21 cellular contexts compared by ENCODE assay signal in genomic region chr15:25982736-25983135, GRCh38.
DNase-seq lines count a peak whose midpoint lies in the region; ATAC-seq and TF ChIP-seq lines count a peak whose summit lies in the region.
"Had no signal": no experiment of that assay in that cellular context is flagged by ENCODE, and none has a peak within 500 bp of the region (broad histone marks: within the 10 kb centered on the region; RNA-seq: fewer than 3 reads in every experiment).

No MANE protein-coding gene starts in this region.

- no peaks in the 10 kb centered on the region for H3K27me3 ChIP-seq in neural progenitor cell
- no peaks in the 10 kb centered on the region for H3K27me3 ChIP-seq in trophoblast cell (ENCODE audit: insufficient read depth, low read length)
- H3K27me3 ChIP-seq: BLaER1 treated with 17β-estradiol and CSF1 and Interleukin-3, amounts not matched to agents 10 nM and 100 nM had no signal

- no peak overlapping the region for H4K12ac ChIP-seq in trophoblast cell (ENCODE audit: low read depth, low read length)

- no peak overlapping the region for H3K23ac ChIP-seq in trophoblast cell (ENCODE audit: low read length)

- H3K9me3 ChIP-seq in neural progenitor cell (ENCODE audit: low read depth) (no peaks in the 10 kb centered on the region), trophoblast cell (ENCODE audit: insufficient read depth, low read depth, low read length) (no peaks in the 10 kb centered on the region)
- H3K9me3 ChIP-seq: A549, Caco-2 had no signal

- H3K4me3 Mint-ChIP-seq in neural progenitor cell (no peak overlapping the region), type B pancreatic cell (peak overlapping the region; percentile 24)
- H3K4me3 Mint-ChIP-seq: B cell; CD4-positive, alpha-beta T cell; CD8-positive, alpha-beta T cell had no signal

- no peaks in the 10 kb centered on the region for H3K79me2 ChIP-seq in neural progenitor cell (ENCODE audit: low read depth)
- peaks cover 2% of the 10 kb centered on the region for H3K79me2 ChIP-seq in trophoblast cell (ENCODE audit: control insufficient read depth, insufficient read depth, low read length, poor library complexity)

- H3K14ac ChIP-seq in trophoblast cell (ENCODE audit: low read length), result peak overlapping the region; percentile 29

- H3K79me1 ChIP-seq in trophoblast cell (ENCODE audit: low read length), result peaks cover 9% of the 10 kb centered on the region

- no peak overlapping the region for H3K4me3 ChIP-seq in neural progenitor cell
- H3K4me3 ChIP-seq in trophoblast cell (ENCODE audit: low read depth, low read length), result no peak overlapping the region
- H3K4me3 ChIP-seq: A549; BLaER1 treated with 17β-estradiol and CSF1 and Interleukin-3, amounts not matched to agents 10 nM and 100 nM had no signal

- H2AK5ac ChIP-seq in trophoblast cell (ENCODE audit: low read length), result peak overlapping the region; percentile 82

- DNase-seq in ELF-1 (ENCODE audit: low read depth, low spot score) (peak; percentile 38), neural progenitor cell (ENCODE audit: low spot score) (no peak), trophoblast cell (peak; percentile 87 to 90), type B pancreatic cell (ENCODE audit: extremely low spot score, unreplicated experiment) (no peak), DMS79 (lab: John Stamatoyannopoulos, UW) (no peak), NCI-H446 treated with DMSO at 0.1 percent for 48 hours (lab: John Stamatoyannopoulos, UW) (no peak)
- DNase-seq: AML-193; Calu3; CD4-positive, alpha-beta T cell; CD8-positive, alpha-beta T cell; DND-41; EL; GF-D8 had no signal

- H3K9ac ChIP-seq in neural progenitor cell (no peak overlapping the region), trophoblast cell (ENCODE audit: low read length) (no peak overlapping the region)
- H3K9ac ChIP-seq: BLaER1 treated with 17β-estradiol and CSF1 and Interleukin-3, amounts not matched to agents 10 nM and 100 nM had no signal

- H3K27me3 Mint-ChIP-seq in neural progenitor cell (ENCODE audit: insufficient read depth, low read depth) (peaks cover 3% of the 10 kb centered on the region), type B pancreatic cell (no peaks in the 10 kb centered on the region)

- peaks cover 38% of the 10 kb centered on the region for H3K4me1 Mint-ChIP-seq in neural progenitor cell
- H3K4me1 Mint-ChIP-seq in type B pancreatic cell (ENCODE audit: unreplicated experiment), result peaks cover 3% of the 10 kb centered on the region
- H3K4me1 Mint-ChIP-seq: B cell had no signal

- peak overlapping the region; percentile 45 for H4K91ac ChIP-seq in trophoblast cell (ENCODE audit: low read depth, low read length)

- peaks cover 26% of the 10 kb centered on the region for H3K4me1 ChIP-seq in neural progenitor cell
- peaks cover 6 to 7% of the 10 kb centered on the region in 2 experiments for H3K4me1 ChIP-seq in trophoblast cell (ENCODE audit: control insufficient read depth in 1 of 2, insufficient read depth in 2 of 2, low read length in 2 of 2)
- H3K4me1 ChIP-seq: A549, Caco-2 had no signal

- H3K9me3 Mint-ChIP-seq in neural progenitor cell (peaks cover 13% of the 10 kb centered on the region), type B pancreatic cell (peaks cover 6% of the 10 kb centered on the region)
- H3K9me3 Mint-ChIP-seq: CD8-positive, alpha-beta T cell had no signal

- no peak overlapping the region for H3K27ac ChIP-seq in neural progenitor cell
- no peak overlapping the region for H3K27ac ChIP-seq in trophoblast cell (ENCODE audit: low read depth, low read length)
- H3K27ac ChIP-seq: 22Rv1; A549; BLaER1 treated with 17β-estradiol and CSF1 and Interleukin-3, amounts not matched to agents 10 nM and 100 nM; C4-2B had no signal

- H2BK5ac ChIP-seq in trophoblast cell (ENCODE audit: low read depth, low read length, poor library complexity), result peak overlapping the region; percentile 21

- H3K36me3 Mint-ChIP-seq in neural progenitor cell (peaks cover 5% of the 10 kb centered on the region), type B pancreatic cell (no peaks in the 10 kb centered on the region)
- H3K36me3 Mint-ChIP-seq: CD8-positive, alpha-beta T cell had no signal

- no peak overlapping the region for H3K4me2 ChIP-seq in neural progenitor cell
- H3K4me2 ChIP-seq in trophoblast cell (ENCODE audit: low read length), result no peak overlapping the region
- H3K4me2 ChIP-seq: A549; BLaER1 treated with 17β-estradiol and CSF1 and Interleukin-3, amounts not matched to agents 10 nM and 100 nM had no signal

- H4K20me1 ChIP-seq in neural progenitor cell (ENCODE audit: low read depth), result no peaks in the 10 kb centered on the region
- H4K20me1 ChIP-seq: BLaER1 treated with 17β-estradiol and CSF1 and Interleukin-3, amounts not matched to agents 10 nM and 100 nM had no signal

- ATAC-seq in GM19324 (IDR thresholded peaks at IDR 0.05; ENCODE audit: low FRiP score, unreplicated experiment), result no peak
- ATAC-seq in GM21619 (IDR thresholded peaks at IDR 0.05; ENCODE audit: unreplicated experiment), result no peak
- ATAC-seq: A549; CD8-positive, alpha-beta T cell had no signal

- H2BK12ac ChIP-seq in trophoblast cell (ENCODE audit: low read length), result peak overlapping the region; percentile 89

- no peak overlapping the region for H4K8ac ChIP-seq in trophoblast cell (ENCODE audit: low read depth, low read length)

- no peak for TF ChIP-seq CTCF in neural progenitor cell (IDR thresholded peaks at IDR 0.05)
- TF ChIP-seq CTCF in type B pancreatic cell (conservative IDR thresholded peaks at IDR 0.05), result no peak

- H3K18ac ChIP-seq in trophoblast cell (ENCODE audit: low read length), result peak overlapping the region; percentile 9

- peaks cover 16% of the 10 kb centered on the region for H3F3A ChIP-seq in neural progenitor cell (ENCODE audit: low read depth)

- H3K4ac ChIP-seq in trophoblast cell (ENCODE audit: low read depth, low read length), result no peak overlapping the region

- H2AFZ ChIP-seq in neural progenitor cell (replicated peaks), result no peak overlapping the region
- no peak overlapping the region for H2AFZ ChIP-seq in trophoblast cell (ENCODE audit: insufficient read depth, low read length, poor library complexity)

- peak overlapping the region; percentile 78 for H2BK120ac ChIP-seq in trophoblast cell (ENCODE audit: insufficient read depth, low read length, poor library complexity)

- H3K27ac Mint-ChIP-seq in neural progenitor cell, result peak overlapping the region; percentile 27
- peak overlapping the region; percentile 83 for H3K27ac Mint-ChIP-seq in type B pancreatic cell
- H3K27ac Mint-ChIP-seq: B cell; CD4-positive, alpha-beta T cell; CD8-positive, alpha-beta T cell had no signal

- no CpG with 5 or more reads among the region's 6 CpGs for WGBS in trophoblast cell (ENCODE audit: extremely low coverage, insufficient coverage, insufficient read length)

- H3K36me3 ChIP-seq in neural progenitor cell, result no peaks in the 10 kb centered on the region
- no peaks in the 10 kb centered on the region for H3K36me3 ChIP-seq in trophoblast cell (ENCODE audit: control insufficient read depth in 1 of 2, insufficient read depth in 2 of 2, low read length in 2 of 2)
- H3K36me3 ChIP-seq: BLaER1 treated with 17β-estradiol and CSF1 and Interleukin-3, amounts not matched to agents 10 nM and 100 nM had no signal

Comparison
In these comparisons a context has a peak if more than half of its experiments do, and no peak if none do; other contexts are left out.
1. DNase-seq: peak in ELF-1 (single experiment) and trophoblast cell (2 of 2); none in neural progenitor cell (single experiment), type B pancreatic cell (single experiment), DMS79 (single experiment) and NCI-H446 treated with DMSO at 0.1 percent for 48 hours (single experiment).